12 cellular contexts compared by ENCODE assay signal in genomic region chr2:187169108-187169713, GRCh38.
DNase-seq lines count a peak whose midpoint lies in the region; ATAC-seq and TF ChIP-seq lines count a peak whose summit lies in the region.
"Had no signal": no experiment of that assay in that cellular context is flagged by ENCODE, and none has a peak within 500 bp of the region (broad histone marks: within the 10 kb centered on the region; RNA-seq: fewer than 3 reads in every experiment).

No MANE protein-coding gene starts in this region.

- H3K27me3 Mint-ChIP-seq in natural killer cell (ENCODE audit: low read depth in 2 of 2) = no peaks in the 10 kb centered on the region
- H3K27me3 Mint-ChIP-seq: CD4-positive, CD25-positive, alpha-beta regulatory T cell had no signal

- no peak overlapping the region for H3K27ac Mint-ChIP-seq in natural killer cell
- H3K27ac Mint-ChIP-seq: CD4-positive, CD25-positive, alpha-beta regulatory T cell had no signal

- intact Hi-C loops in natural killer cell (cut with micrococcal nuclease) = no loop called here

- peaks cover 6% of the 10 kb centered on the region in 2 donors for H3K9me3 Mint-ChIP-seq in natural killer cell

- H3K36me3 ChIP-seq in GM06990 (ENCODE audit: control insufficient read depth, insufficient read depth, low read length) = no peaks in the 10 kb centered on the region
- H3K36me3 ChIP-seq: tibial artery had no signal

- ATAC-seq in GM21360 (IDR thresholded peaks at IDR 0.05; ENCODE audit: unreplicated experiment) = peak; percentile 75
- ATAC-seq in HG03159 (IDR thresholded peaks at IDR 0.05; ENCODE audit: unreplicated experiment) = peak; percentile 74
- no peak for ATAC-seq in natural killer cell

- no peak overlapping the region for H3K4me3 ChIP-seq in GM06990 (replicated peaks; ENCODE audit: low read depth, low read length)
- H3K4me3 ChIP-seq: tibial artery had no signal

- H3K4me1 Mint-ChIP-seq in natural killer cell = no peaks in the 10 kb centered on the region
- H3K4me1 Mint-ChIP-seq: CD4-positive, CD25-positive, alpha-beta regulatory T cell had no signal

- peak; percentile 65 for DNase-seq in GM06990 (ENCODE audit: extremely low read depth, insufficient read length)
- peak; percentile 48 for DNase-seq in SKM-1 (lab: John Stamatoyannopoulos, UW; ENCODE audit: unreplicated experiment)
- no peak for DNase-seq in HK-2 (ENCODE audit: unreplicated experiment)
- DNase-seq in natural killer cell = no peak
- DNase-seq in GM03348 (ENCODE audit: low spot score) = no peak
- no peak for DNase-seq in NCI-H2029 (lab: John Stamatoyannopoulos, UW)
- DNase-seq: amniotic stem cell; CD4-positive, CD25-positive, alpha-beta regulatory T cell; T-helper 9 cell; tibial artery had no signal

- TF ChIP-seq CTCF in GM06990 (IDR thresholded peaks at IDR 0.05; ENCODE audit: insufficient read depth, low read length, poor library complexity, severe bottlenecking) = no peak
- TF ChIP-seq CTCF in natural killer cell (IDR thresholded peaks at IDR 0.05) = no peak

- no peak overlapping the region for H3K4me3 Mint-ChIP-seq in natural killer cell
- H3K4me3 Mint-ChIP-seq: CD4-positive, CD25-positive, alpha-beta regulatory T cell had no signal

- no peaks in the 10 kb centered on the region for H3K36me3 Mint-ChIP-seq in natural killer cell
- H3K36me3 Mint-ChIP-seq: CD4-positive, CD25-positive, alpha-beta regulatory T cell had no signal

- no peaks in the 10 kb centered on the region for H3K27me3 ChIP-seq in GM06990 (replicated peaks; ENCODE audit: control insufficient read depth, insufficient read depth, low read length)
- H3K27me3 ChIP-seq: tibial artery had no signal

Comparison
In these comparisons a context has a peak if more than half of its experiments do, and no peak if none do; other contexts are left out.
1. DNase-seq: peak in GM06990 (single experiment) and SKM-1 (single experiment); none in HK-2 (single experiment), natural killer cell (single experiment), GM03348 (single experiment) and NCI-H2029 (single experiment).
2. ATAC-seq: peak in GM21360 (single experiment) and HG03159 (single experiment); none in natural killer cell (0 of 3).